9 cellular contexts compared by ENCODE assay signal in the genomic region with DNA sequence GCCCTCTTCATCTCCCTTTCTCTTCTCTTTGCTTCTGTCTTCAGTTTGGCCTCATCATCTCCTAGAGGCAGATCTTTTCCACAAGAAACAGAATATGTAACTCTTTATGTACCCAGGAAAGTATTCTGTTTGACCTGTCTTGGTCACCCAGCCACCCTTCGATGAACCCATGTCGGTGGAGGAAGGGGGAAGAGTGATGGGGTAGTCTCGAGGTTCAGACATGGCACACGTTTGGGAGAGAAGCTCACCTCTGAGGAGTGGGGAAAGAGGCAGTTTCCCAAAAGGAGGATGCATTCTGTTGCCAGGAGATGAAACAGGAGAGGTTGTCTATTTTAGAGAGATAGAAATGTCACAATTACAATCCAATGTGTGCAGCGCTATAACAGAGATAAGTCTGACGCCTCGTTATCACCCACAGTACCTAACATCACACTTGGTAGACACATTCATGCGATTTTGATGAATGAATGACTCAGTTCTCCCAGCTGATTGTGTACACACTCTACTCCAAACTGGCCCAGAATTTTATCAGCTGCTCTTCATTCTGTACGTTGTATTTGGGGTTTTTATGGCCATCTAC. TPM values are rescaled to one million over a fixed set of nuclear protein-coding genes. Genes with fewer than 3 reads are reported as not detected.
DNase-seq lines count a peak whose midpoint lies in the region; ATAC-seq and TF ChIP-seq lines count a peak whose summit lies in the region.
"Had no signal": no experiment of that assay in that cellular context is flagged by ENCODE, and none has a peak within 500 bp of the region (broad histone marks: within the 10 kb centered on the region; RNA-seq: fewer than 3 reads in every experiment).

No MANE protein-coding gene starts in this region.

- H3K36me3 ChIP-seq in BE2C (no peaks in the 10 kb centered on the region), mesodermal cell (ENCODE audit: control insufficient read depth, insufficient read depth, low read length) (no peaks in the 10 kb centered on the region)
- H3K36me3 ChIP-seq: neutrophil had no signal

- H3K27me3 ChIP-seq in BE2C (no peaks in the 10 kb centered on the region), HL-60 (ENCODE audit: insufficient read depth, poor library complexity, severe bottlenecking) (no peaks in the 10 kb centered on the region)

- WGBS in mesodermal cell (ENCODE audit: insufficient coverage in 2 of 2), 2 experiments, result 56 to 83% methylated on average over 8 of the region's 9 CpGs

- H3K4me1 ChIP-seq in BE2C, result no peaks in the 10 kb centered on the region; the same call in 1 of the 2 replicates
- peaks cover 13% of the 10 kb centered on the region for H3K4me1 ChIP-seq in mesodermal cell (ENCODE audit: control insufficient read depth, insufficient read depth, low read length, poor library complexity, severe bottlenecking)

- H3K4me3 ChIP-seq in BE2C (ENCODE audit: low read depth, low read length), result peak overlapping the region; percentile 78
- peak overlapping the region; percentile 65 for H3K4me3 ChIP-seq in HL-60 (replicated peaks; ENCODE audit: insufficient read depth, low read length)
- peak overlapping the region; percentile 80 for H3K4me3 ChIP-seq in mesodermal cell (ENCODE audit: extremely low read depth, insufficient read depth, low read length, poor library complexity, severe bottlenecking)

- no peaks in the 10 kb centered on the region for H3K9me3 ChIP-seq in BE2C
- no peaks in the 10 kb centered on the region for H3K9me3 ChIP-seq in mesodermal cell (ENCODE audit: control insufficient read depth, low read length)
- H3K9me3 ChIP-seq: neutrophil had no signal

- no peak for DNase-seq in BE2C
- no peak for DNase-seq in HL-60 (ENCODE audit: low read depth in 1 of 2, low spot score in 1 of 2)
- peak in 5 of 61 donors; percentile 12 to 36 (median 24) for DNase-seq in caudate nucleus (lab: John Stamatoyannopoulos, UW)
- no peak for DNase-seq in SW 1271 (lab: John Stamatoyannopoulos, UW)
- no peak for DNase-seq in mucosa of gallbladder (ENCODE audit: low spot score)
- DNase-seq in GM10266 (ENCODE audit: extremely low spot score), result no peak

- H3K27ac ChIP-seq in HL-60 (replicated peaks), result no peak overlapping the region
- H3K27ac ChIP-seq in caudate nucleus (ENCODE audit: low read depth, low read length), result peak overlapping the region; percentile 77
- peak overlapping the region; percentile 92 for H3K27ac ChIP-seq in mesodermal cell (ENCODE audit: low read depth, low read length, severe bottlenecking)
- H3K27ac ChIP-seq: neutrophil had no signal

- TF ChIP-seq CTCF in BE2C (IDR thresholded peaks at IDR 0.05; ENCODE audit: low read depth, low read length), result no peak
- no peak for TF ChIP-seq CTCF in HL-60 (IDR thresholded peaks at IDR 0.05; ENCODE audit: insufficient read depth, low read length)
- TF ChIP-seq CTCF in GM10266 (IDR thresholded peaks at IDR 0.05; ENCODE audit: control insufficient read depth, insufficient read depth, low read depth, missing control alignments), result no peak

- no peak for ATAC-seq in HG02840 (IDR thresholded peaks at IDR 0.05; ENCODE audit: low FRiP score, unreplicated experiment)

RNA-seq across cellular contexts. Expression of gene CCDC50, which starts 0.7 kb away (rescaled TPM):
- 20.5 TPM for polyA plus RNA-seq in BE2C (2012; ENCODE audit: insufficient read depth, insufficient read length, low read depth)
- polyA plus RNA-seq in mesodermal cell (2013, experiment 1 of 2), result 114 TPM
- 118 TPM for polyA plus RNA-seq in mesodermal cell (2013, experiment 2 of 2)
- 104 TPM for total RNA-seq in mucosa of gallbladder

RNA-seq across cellular contexts. Expression of gene UTS2B, which starts 1.9 kb away (rescaled TPM):
- polyA plus RNA-seq in BE2C (2012; ENCODE audit: insufficient read depth, insufficient read length, low read depth), result not detected
- polyA plus RNA-seq in mesodermal cell (2013, experiment 1 of 2), result 0.77 TPM
- polyA plus RNA-seq in mesodermal cell (2013, experiment 2 of 2), result 0.86 TPM
- total RNA-seq in mucosa of gallbladder, result 2.6 TPM
